Comparison of ENCODE assay signal across 20 cellular contexts in genomic region chr11:24932110-24933000, GRCh38.
DNase-seq lines count a peak whose midpoint lies in the region; ATAC-seq and TF ChIP-seq lines count a peak whose summit lies in the region.
"Had no signal": no experiment of that assay in that cellular context is flagged by ENCODE, and none has a peak within 500 bp of the region (broad histone marks: within the 10 kb centered on the region; RNA-seq: fewer than 3 reads in every experiment).

No MANE protein-coding gene starts in this region.

- no peak overlapping the region for H3K27ac Mint-ChIP-seq in endothelial cell (ENCODE audit: unreplicated experiment)
- H3K27ac Mint-ChIP-seq: stimulated activated naive B cell treated with anti-CD40 and anti-IgM and Interleukin-4, amounts not matched to agents 10 μg/mL and 1 μg/mL and 100 μg/mL, for 72 hours had no signal

- H3K27me3 Mint-ChIP-seq in endothelial cell (ENCODE audit: unreplicated experiment): peaks cover 5% of the 10 kb centered on the region
- H3K27me3 Mint-ChIP-seq: stimulated activated naive B cell treated with anti-CD40 and anti-IgM and Interleukin-4, amounts not matched to agents 10 μg/mL and 1 μg/mL and 100 μg/mL, for 72 hours had no signal

- no peaks in the 10 kb centered on the region for H3K36me3 Mint-ChIP-seq in endothelial cell (ENCODE audit: low read depth, unreplicated experiment)
- H3K36me3 Mint-ChIP-seq: stimulated activated naive B cell treated with anti-CD40 and anti-IgM and Interleukin-4, amounts not matched to agents 10 μg/mL and 1 μg/mL and 100 μg/mL, for 72 hours had no signal

- no peaks in the 10 kb centered on the region for H3K4me1 ChIP-seq in mucosa of descending colon (ENCODE audit: low read depth)
- H3K4me1 ChIP-seq: ascending aorta, lower lobe of right lung, sigmoid colon had no signal

- peaks cover 6% of the 10 kb centered on the region for H3K4me1 Mint-ChIP-seq in endothelial cell (ENCODE audit: unreplicated experiment)
- H3K4me1 Mint-ChIP-seq: stimulated activated naive B cell treated with anti-CD40 and anti-IgM and Interleukin-4, amounts not matched to agents 10 μg/mL and 1 μg/mL and 100 μg/mL, for 72 hours had no signal

- no peaks in the 10 kb centered on the region for H3K36me3 ChIP-seq in mucosa of descending colon (ENCODE audit: low read depth)
- H3K36me3 ChIP-seq: ascending aorta, lower lobe of right lung, sigmoid colon had no signal

- no peaks in the 10 kb centered on the region for H3K9me3 ChIP-seq in mucosa of descending colon
- H3K9me3 ChIP-seq: lower lobe of right lung had no signal

- peak; percentile 12 for DNase-seq in DMS153 treated with DMSO at 0.1 percent for 48 hours (lab: John Stamatoyannopoulos, UW; ENCODE audit: unreplicated experiment)
- DNase-seq in NCI-H1105 treated with DMSO at 0.1 percent for 48 hours (lab: John Stamatoyannopoulos, UW): peak; percentile 1
- peak; percentile 37 for DNase-seq in SK-N-DZ (ENCODE audit: low spot score)
- peak in 2 of 3 donors; percentile 57 to 62 for DNase-seq in mucosa of descending colon
- DNase-seq in hippocampal formation (lab: John Stamatoyannopoulos, UW): no peak
- DNase-seq in endothelial cell (ENCODE audit: low spot score): no peak
- no peak for DNase-seq in NCI-H2107 treated with DMSO at 0.1 percent for 48 hours (lab: John Stamatoyannopoulos, UW; ENCODE audit: unreplicated experiment)
- DNase-seq: activated CD4-positive, alpha-beta T cell treated with anti-CD3 and anti-CD28 coated beads, Interleukin-2, amount 50 U/mL, for 48 hours; activated naive CD4-positive, alpha-beta T cell treated with Interleukin-2 at 50 U/mL for 16 hours; cerebellar nuclear complex; effector memory CD4-positive, alpha-beta T cell; GF-D8; lower lobe of right lung; NCI-H1092 treated with DMSO at 0.1 percent for 48 hours; NCI-H226; sigmoid colon; stimulated activated naive B cell treated with anti-CD40 and anti-IgM and Interleukin-4, amounts not matched to agents 10 μg/mL and 1 μg/mL and 100 μg/mL, for 72 hours had no signal

- intact Hi-C loops in mucosa of descending colon (cut with DNase I, micrococcal nuclease): no loop called here

- peak; percentile 98 for ATAC-seq in mucosa of descending colon
- ATAC-seq: GM23338; lower lobe of right lung; Right ventricle myocardium inferior; stimulated activated naive B cell treated with anti-CD40 and anti-IgM and Interleukin-4, amounts not matched to agents 10 μg/mL and 1 μg/mL and 100 μg/mL, for 72 hours had no signal

- TF ChIP-seq CTCF in mucosa of descending colon (IDR thresholded peaks at IDR 0.05) (no peak), endothelial cell (IDR thresholded peaks at IDR 0.05; ENCODE audit: unreplicated experiment) (no peak)

- H3K4me3 Mint-ChIP-seq in endothelial cell (ENCODE audit: unreplicated experiment): no peak overlapping the region
- H3K4me3 Mint-ChIP-seq: GM23338; stimulated activated naive B cell treated with anti-CD40 and anti-IgM and Interleukin-4, amounts not matched to agents 10 μg/mL and 1 μg/mL and 100 μg/mL, for 72 hours had no signal

- H3K4me3 ChIP-seq in mucosa of descending colon: no peak overlapping the region
- H3K4me3 ChIP-seq: ascending aorta, GM23338, lower lobe of right lung, sigmoid colon had no signal

- no peaks in the 10 kb centered on the region for H3K9me3 Mint-ChIP-seq in endothelial cell (ENCODE audit: unreplicated experiment)
- H3K9me3 Mint-ChIP-seq: stimulated activated naive B cell treated with anti-CD40 and anti-IgM and Interleukin-4, amounts not matched to agents 10 μg/mL and 1 μg/mL and 100 μg/mL, for 72 hours had no signal

Comparison
In these comparisons a context has a peak if more than half of its experiments do, and no peak if none do; other contexts are left out.
1. DNase-seq: peak in DMS153 treated with DMSO at 0.1 percent for 48 hours (single experiment), NCI-H1105 treated with DMSO at 0.1 percent for 48 hours (single experiment), SK-N-DZ (single experiment) and mucosa of descending colon (2 of 3); none in hippocampal formation (0 of 2), endothelial cell (single experiment) and NCI-H2107 treated with DMSO at 0.1 percent for 48 hours (single experiment).